In genomic region chr16:1825864-1826690, GRCh38 we compare ENCODE assay signal across 8 cellular contexts. TPM values are rescaled to one million over a fixed set of nuclear protein-coding genes. Genes with fewer than 3 reads are reported as not detected.
DNase-seq lines count a peak whose midpoint lies in the region; ATAC-seq and TF ChIP-seq lines count a peak whose summit lies in the region.

No MANE protein-coding gene starts in this region.

- H3K4me3 ChIP-seq in OCI-LY3 (ENCODE audit: low read length) (peak overlapping the region; percentile 97), parathyroid adenoma (ENCODE audit: low read depth, low read length) (peak overlapping the region; percentile 45)

- peaks cover 3% of the 10 kb centered on the region for H3K36me3 ChIP-seq in OCI-LY3 (replicated peaks; ENCODE audit: low read depth, low read length)
- H3K36me3 ChIP-seq in parathyroid adenoma (ENCODE audit: control insufficient read depth, insufficient read depth, low read length): no peaks in the 10 kb centered on the region

- H3K4me1 ChIP-seq in OCI-LY3 (ENCODE audit: low read length): peaks cover 20% of the 10 kb centered on the region
- H3K4me1 ChIP-seq in parathyroid adenoma: peaks cover 14% of the 10 kb centered on the region

- H3K9ac ChIP-seq in OCI-LY3 (ENCODE audit: low read length): peak overlapping the region; percentile 31; the same call in 1 of the 2 replicates
- no peak overlapping the region for H3K9ac ChIP-seq in parathyroid adenoma

- H3K9me3 ChIP-seq in OCI-LY3 (ENCODE audit: insufficient read depth, low read length) (no peaks in the 10 kb centered on the region), parathyroid adenoma (ENCODE audit: control insufficient read depth, low read length) (no peaks in the 10 kb centered on the region)

- H2AFZ ChIP-seq in OCI-LY3 (ENCODE audit: low read depth, low read length) (no peak overlapping the region; the same call in 1 of the 2 replicates), parathyroid adenoma (peak overlapping the region; percentile 56)

- H3K27ac ChIP-seq in OCI-LY3 (ENCODE audit: low read length) (no peak overlapping the region), parathyroid adenoma (no peak overlapping the region)

- DNase-seq in AG08395 (ENCODE audit: low spot score) (peak; percentile 41), glomerular visceral epithelial cell (ENCODE audit: extremely low spot score) (peak; percentile 63), ureter (ENCODE audit: low spot score) (peak; percentile 41)
- peak; percentile 30 for DNase-seq in activated effector memory CD4-positive, alpha-beta T cell treated with Interleukin-2 at 50 U/mL for 16 hours

- H3K4me2 ChIP-seq in OCI-LY3 (ENCODE audit: low read length) (peak overlapping the region; percentile 75), parathyroid adenoma (ENCODE audit: low read length) (peak overlapping the region; percentile 83)

- ATAC-seq in GM18520 (IDR thresholded peaks at IDR 0.05; ENCODE audit: unreplicated experiment) (peak; percentile 42), HG03045 (IDR thresholded peaks at IDR 0.05; ENCODE audit: unreplicated experiment) (peak; percentile 49)

- no peaks in the 10 kb centered on the region for H4K20me1 ChIP-seq in OCI-LY3 (ENCODE audit: insufficient read depth, low read length)

- peaks cover 35% of the 10 kb centered on the region for H3K79me2 ChIP-seq in OCI-LY3 (ENCODE audit: low read length)
- H3K79me2 ChIP-seq in parathyroid adenoma: peaks cover 47% of the 10 kb centered on the region

- H3K27me3 ChIP-seq in OCI-LY3 (ENCODE audit: low read depth, low read length): no peaks in the 10 kb centered on the region
- H3K27me3 ChIP-seq in parathyroid adenoma (ENCODE audit: control insufficient read depth, insufficient read depth, low read length): no peaks in the 10 kb centered on the region

- no peak for TF ChIP-seq CTCF in OCI-LY3 (IDR thresholded peaks at IDR 0.05; ENCODE audit: low read depth, low read length)
- no peak for TF ChIP-seq CTCF in parathyroid adenoma (IDR thresholded peaks at IDR 0.05)

RNA-seq across cellular contexts. Expression of gene HAGH, which starts 0.5 kb away (rescaled TPM):
- 37.5 TPM for total RNA-seq in ureter

RNA-seq across cellular contexts. Expression of gene FAHD1, which starts 0.9 kb away (rescaled TPM):
- 29.3 TPM for total RNA-seq in ureter

RNA-seq across cellular contexts. Expression of gene IGFALS, which starts 32.6 kb away (rescaled TPM):
- total RNA-seq in ureter: not detected

RNA-seq across cellular contexts. Expression of gene NUBP2, which starts 43.3 kb away (rescaled TPM):
- total RNA-seq in ureter: 48.9 TPM

RNA-seq across cellular contexts. Expression of gene SPSB3, which starts 43.7 kb away (rescaled TPM):
- total RNA-seq in ureter: 39.2 TPM
